Comparison of ENCODE assay signal across 11 cellular contexts in genomic region chr5:180208038-180208434, GRCh38. TPM values are rescaled to one million over a fixed set of nuclear protein-coding genes. Genes with fewer than 3 reads are reported as not detected.
DNase-seq lines count a peak whose midpoint lies in the region; ATAC-seq and TF ChIP-seq lines count a peak whose summit lies in the region.
"Had no signal": no experiment of that assay in that cellular context is flagged by ENCODE, and none has a peak within 500 bp of the region (broad histone marks: within the 10 kb centered on the region; RNA-seq: fewer than 3 reads in every experiment).

No MANE protein-coding gene starts in this region.

- intact Hi-C loops in activated CD4-positive, alpha-beta T cell treated with anti-CD3 and anti-CD28 coated beads, Interleukin-2, amount 10 ng/mL, durations not matched to agents 24 days and 14 days (cut with micrococcal nuclease), result loop anchor here (1.0 to 10.0 kb wide), 3 partner anchors 82 to 117 kb away; partner anchors contain the start of gene MAPK9

- H3K9me3 ChIP-seq in WERI-Rb-1 (ENCODE audit: severe bottlenecking), result no peaks in the 10 kb centered on the region
- no peaks in the 10 kb centered on the region for H3K9me3 ChIP-seq in hepatocyte (ENCODE audit: low read depth)
- H3K9me3 ChIP-seq: psoas muscle had no signal

- H3K9me2 ChIP-seq in hepatocyte (replicated peaks; ENCODE audit: insufficient read depth), result no peaks in the 10 kb centered on the region

- no peak for DNase-seq in activated CD4-positive, alpha-beta T cell treated with anti-CD3 and anti-CD28 coated beads, Interleukin-2, amount 10 ng/mL, durations not matched to agents 24 days and 14 days
- DNase-seq in activated CD4-positive, alpha-beta T cell treated with anti-CD3 and anti-CD28 coated beads, Interleukin-2, amount 50 U/mL, for 4 hours, result no peak
- DNase-seq in WERI-Rb-1 (no peak), hepatocyte (ENCODE audit: low spot score) (no peak), GM13977 (ENCODE audit: low spot score) (no peak)
- DNase-seq in stimulated activated effector memory CD8-positive, alpha-beta T cell treated with anti-CD3 and anti-CD28 coated beads, Interleukin-12 subunit alpha, Interleukin-12 subunit beta, amount 100 ng/mL, for 72 hours (ENCODE audit: low spot score in 2 of 2), result no peak
- DNase-seq: NCI-H1436 treated with DMSO at 0.1 percent for 48 hours, psoas muscle had no signal

- H3K4me1 ChIP-seq in hepatocyte (ENCODE audit: insufficient read depth), result peaks cover 4% of the 10 kb centered on the region
- H3K4me1 ChIP-seq: psoas muscle had no signal

- peak overlapping the region; percentile 88 for H3K4me2 ChIP-seq in hepatocyte

- H3K36me3 ChIP-seq in WERI-Rb-1, result no peaks in the 10 kb centered on the region
- no peaks in the 10 kb centered on the region for H3K36me3 ChIP-seq in hepatocyte (replicated peaks; ENCODE audit: insufficient read depth, low read depth)

- H3K4me3 ChIP-seq in WERI-Rb-1 (ENCODE audit: low read depth, low read length) (peak overlapping the region; percentile 44), hepatocyte (no peak overlapping the region)

- no peak overlapping the region for H2AFZ ChIP-seq in hepatocyte

- in situ Hi-C loops in GM13977 (cut with MboI; ENCODE audit: low pct_unique_long_range_greater_than_20kb, low sequenced_read_pairs, unreplicated experiment), result no loop called here

- no peak for ATAC-seq in stimulated activated effector memory CD8-positive, alpha-beta T cell treated with anti-CD3 and anti-CD28 coated beads, Interleukin-12 subunit alpha, Interleukin-12 subunit beta, amount 100 ng/mL, for 72 hours
- ATAC-seq in HG03097 (IDR thresholded peaks at IDR 0.05; ENCODE audit: low FRiP score, unreplicated experiment) (no peak), HG03460 (IDR thresholded peaks at IDR 0.05; ENCODE audit: unreplicated experiment) (no peak)

- H3K27ac ChIP-seq in WERI-Rb-1 (no peak overlapping the region), hepatocyte (no peak overlapping the region)
- H3K27ac ChIP-seq: psoas muscle had no signal

- no peaks in the 10 kb centered on the region for H4K20me1 ChIP-seq in hepatocyte (ENCODE audit: insufficient read depth, poor library complexity, severe bottlenecking)

- no peaks in the 10 kb centered on the region for H3K27me3 ChIP-seq in WERI-Rb-1 (ENCODE audit: insufficient read depth, low read depth, severe bottlenecking)
- peaks cover 18% of the 10 kb centered on the region for H3K27me3 ChIP-seq in hepatocyte

- H3K27ac Mint-ChIP-seq in activated CD4-positive, alpha-beta T cell treated with anti-CD3 and anti-CD28 coated beads, Interleukin-2, amount 10 ng/mL, durations not matched to agents 24 days and 14 days, result no peak overlapping the region
- no peak overlapping the region for H3K27ac Mint-ChIP-seq in stimulated activated effector memory CD8-positive, alpha-beta T cell treated with anti-CD3 and anti-CD28 coated beads, Interleukin-12 subunit alpha, Interleukin-12 subunit beta, amount 100 ng/mL, for 72 hours

- H3K4me3 Mint-ChIP-seq in activated CD4-positive, alpha-beta T cell treated with anti-CD3 and anti-CD28 coated beads, Interleukin-2, amount 10 ng/mL, durations not matched to agents 24 days and 14 days, result peak overlapping the region; percentile 28
- peak overlapping the region; percentile 45 for H3K4me3 Mint-ChIP-seq in stimulated activated effector memory CD8-positive, alpha-beta T cell treated with anti-CD3 and anti-CD28 coated beads, Interleukin-12 subunit alpha, Interleukin-12 subunit beta, amount 100 ng/mL, for 72 hours

- no peaks in the 10 kb centered on the region for H3K79me2 ChIP-seq in hepatocyte

- H3K36me3 Mint-ChIP-seq in activated CD4-positive, alpha-beta T cell treated with anti-CD3 and anti-CD28 coated beads, Interleukin-2, amount 10 ng/mL, durations not matched to agents 24 days and 14 days (ENCODE audit: low read depth), result no peaks in the 10 kb centered on the region
- no peaks in the 10 kb centered on the region for H3K36me3 Mint-ChIP-seq in stimulated activated effector memory CD8-positive, alpha-beta T cell treated with anti-CD3 and anti-CD28 coated beads, Interleukin-12 subunit alpha, Interleukin-12 subunit beta, amount 100 ng/mL, for 72 hours

- no peaks in the 10 kb centered on the region for H3K9me3 Mint-ChIP-seq in activated CD4-positive, alpha-beta T cell treated with anti-CD3 and anti-CD28 coated beads, Interleukin-2, amount 10 ng/mL, durations not matched to agents 24 days and 14 days
- H3K9me3 Mint-ChIP-seq in stimulated activated effector memory CD8-positive, alpha-beta T cell treated with anti-CD3 and anti-CD28 coated beads, Interleukin-12 subunit alpha, Interleukin-12 subunit beta, amount 100 ng/mL, for 72 hours, result no peaks in the 10 kb centered on the region

- WGBS in hepatocyte (ENCODE audit: low lambda C conversion rate, missing lambda C conversion rate), result 57% methylated on average over 13 of the region's 14 CpGs

- peaks cover 4% of the 10 kb centered on the region for H3K4me1 Mint-ChIP-seq in activated CD4-positive, alpha-beta T cell treated with anti-CD3 and anti-CD28 coated beads, Interleukin-2, amount 10 ng/mL, durations not matched to agents 24 days and 14 days
- peaks cover 11% of the 10 kb centered on the region for H3K4me1 Mint-ChIP-seq in stimulated activated effector memory CD8-positive, alpha-beta T cell treated with anti-CD3 and anti-CD28 coated beads, Interleukin-12 subunit alpha, Interleukin-12 subunit beta, amount 100 ng/mL, for 72 hours

- H3K27me3 Mint-ChIP-seq in activated CD4-positive, alpha-beta T cell treated with anti-CD3 and anti-CD28 coated beads, Interleukin-2, amount 10 ng/mL, durations not matched to agents 24 days and 14 days, result peaks cover 21% of the 10 kb centered on the region

- no peak for TF ChIP-seq CTCF in WERI-Rb-1 (IDR thresholded peaks at IDR 0.05; ENCODE audit: low read depth, low read length)
- no peak for TF ChIP-seq CTCF in hepatocyte (IDR thresholded peaks at IDR 0.05; ENCODE audit: poor library complexity)
- TF ChIP-seq CTCF in GM13977 (IDR thresholded peaks at IDR 0.05; ENCODE audit: extremely low read depth, insufficient read depth, missing control alignments), result no peak

RNA-seq across cellular contexts. Expression of gene RASGEF1C, which starts 1.0 kb away (rescaled TPM):
- total RNA-seq in activated CD4-positive, alpha-beta T cell treated with anti-CD3 and anti-CD28 coated beads, Interleukin-2, amount 10 ng/mL, durations not matched to agents 24 days and 14 days, result not detected in 2 replicates
- total RNA-seq in hepatocyte, result not detected in 2 replicates
- not detected in 2 replicates for polyA plus RNA-seq in hepatocyte
- total RNA-seq: psoas muscle had no signal
- polyA plus RNA-seq: AG04450 had no signal
